17 cellular contexts compared by ENCODE assay signal in genomic region chr11:95104121-95104830, GRCh38. TPM values are rescaled to one million over a fixed set of nuclear protein-coding genes. Genes with fewer than 3 reads are reported as not detected.
"Had no signal": no experiment of that assay in that cellular context is flagged by ENCODE, and none has a peak within 500 bp of the region (broad histone marks: within the 10 kb centered on the region; RNA-seq: fewer than 3 reads in every experiment).

No MANE protein-coding gene starts in this region.

- H3K4me1 ChIP-seq: prostate gland, right lobe of liver had no signal

- ATAC-seq: activated naive CD8-positive, alpha-beta T cell treated with anti-CD3 and anti-CD28 coated beads, Interleukin-2, amount 50 U/mL, for 24 hours; activated T-helper 17 cell treated with anti-CD3 and anti-CD28 coated beads, Interleukin-2, amount 50 U/mL, for 72 hours; esophagus mucosa; left cardiac atrium; naive thymus-derived CD4-positive, alpha-beta T cell; right lobe of liver; T-cell had no signal

- H3K27me3 ChIP-seq: right lobe of liver had no signal

- DNase-seq: activated CD4-positive, alpha-beta T cell treated with anti-CD3 and anti-CD28 coated beads, Interleukin-2, amount 50 U/mL, for 48 hours; activated naive CD4-positive, alpha-beta T cell treated with anti-CD3 and anti-CD28 coated beads for 36 hours; activated naive CD8-positive, alpha-beta T cell treated with anti-CD3 and anti-CD28 coated beads, Interleukin-2, amount 50 U/mL, for 24 hours; aorta; glutamatergic neuron; left cardiac atrium; naive thymus-derived CD4-positive, alpha-beta T cell; right lobe of liver; SK-N-SH; stimulated activated CD4-positive, alpha-beta T cell treated with anti-CD3 and anti-CD28 coated beads, Interleukin-1b, Interleukin-23, amount 100 ng/mL, for 48 hours; T-cell; T1000 had no signal

- H3K27ac ChIP-seq: prostate gland, right lobe of liver had no signal

- H3K4me2 ChIP-seq: SK-N-SH had no signal

- H3K4me3 ChIP-seq: prostate gland, right lobe of liver had no signal

- H3K9ac ChIP-seq: SK-N-SH had no signal

- H3K9me3 ChIP-seq: prostate gland, right lobe of liver, SK-N-SH had no signal

- H3K36me3 ChIP-seq: prostate gland, right lobe of liver had no signal

RNA-seq across cellular contexts. Expression of gene KDM4F, which starts 55.1 kb away (rescaled TPM):
- total RNA-seq: activated naive CD4-positive, alpha-beta T cell treated with anti-CD3 and anti-CD28 coated beads for 36 hours; activated T-helper 17 cell treated with anti-CD3 and anti-CD28 coated beads, Interleukin-2, amount 50 U/mL, for 72 hours; aorta; esophagus mucosa; left cardiac atrium; lung microvascular endothelial cell; naive thymus-derived CD4-positive, alpha-beta T cell; prostate gland; right lobe of liver; T-cell; urinary bladder had no signal
